In genomic region chr17:20381358-20382298, GRCh38 we compare ENCODE assay signal across 8 cellular contexts.
DNase-seq lines count a peak whose midpoint lies in the region; ATAC-seq lines count a peak whose summit lies in the region.
"Not testable (repeated sequence)": the region's sequence is repeated elsewhere in the genome, so short reads cannot be mapped to it uniquely, and the experiment has no call there.

No MANE protein-coding gene starts in this region.

- not testable (repeated sequence) for H3K27me3 ChIP-seq in BLaER1

- H3K27me3 Mint-ChIP-seq in activated T-helper 1 cell treated with anti-CD3 and anti-CD28 coated beads, Interleukin-12 subunit alpha, Interleukin-12 subunit beta, Interleukin-2, Interleukin-4 antibody, amounts not matched to agents 30 ng/mL and 10 ng/mL and 1 ng/mL, durations not matched to agents 14 hours and 24 hours and 36 hours (ENCODE audit: insufficient read depth), result peaks cover 14% of the 10 kb centered on the region

- H3K27ac Mint-ChIP-seq in activated T-helper 1 cell treated with anti-CD3 and anti-CD28 coated beads, Interleukin-12 subunit alpha, Interleukin-12 subunit beta, Interleukin-2, Interleukin-4 antibody, amounts not matched to agents 30 ng/mL and 10 ng/mL and 1 ng/mL, durations not matched to agents 14 hours and 24 hours and 36 hours, result not testable (repeated sequence)

- H3K27ac ChIP-seq in BLaER1, result not testable (repeated sequence)

- not testable (repeated sequence) for H3K4me3 Mint-ChIP-seq in activated T-helper 1 cell treated with anti-CD3 and anti-CD28 coated beads, Interleukin-12 subunit alpha, Interleukin-12 subunit beta, Interleukin-2, Interleukin-4 antibody, amounts not matched to agents 30 ng/mL and 10 ng/mL and 1 ng/mL, durations not matched to agents 14 hours and 24 hours and 36 hours

- not testable (repeated sequence) for H4K20me1 ChIP-seq in BLaER1

- H3K9ac ChIP-seq in BLaER1, result not testable (repeated sequence)

- not testable (repeated sequence) for H3K36me3 ChIP-seq in BLaER1

- not testable (repeated sequence) for H3K9me3 ChIP-seq in BLaER1

- not testable (repeated sequence) for H3K4me3 ChIP-seq in BLaER1

- ATAC-seq in GM21737 (IDR thresholded peaks at IDR 0.05; ENCODE audit: unreplicated experiment) (peak; percentile 62), esophagus mucosa (peak; percentile 89)

- not testable (repeated sequence) for H3K9me3 Mint-ChIP-seq in activated T-helper 1 cell treated with anti-CD3 and anti-CD28 coated beads, Interleukin-12 subunit alpha, Interleukin-12 subunit beta, Interleukin-2, Interleukin-4 antibody, amounts not matched to agents 30 ng/mL and 10 ng/mL and 1 ng/mL, durations not matched to agents 14 hours and 24 hours and 36 hours

- H3K4me2 ChIP-seq in BLaER1, result peak overlapping the region; percentile 50

- H3K36me3 Mint-ChIP-seq in activated T-helper 1 cell treated with anti-CD3 and anti-CD28 coated beads, Interleukin-12 subunit alpha, Interleukin-12 subunit beta, Interleukin-2, Interleukin-4 antibody, amounts not matched to agents 30 ng/mL and 10 ng/mL and 1 ng/mL, durations not matched to agents 14 hours and 24 hours and 36 hours (ENCODE audit: low read depth), result not testable (repeated sequence)

- DNase-seq in NCI-H1105 treated with DMSO at 0.1 percent for 48 hours (lab: John Stamatoyannopoulos, UW) (peak; percentile 57), RPMI7951 (ENCODE audit: low read depth) (peak; percentile 21), medulla oblongata (ENCODE audit: extremely low spot score) (peak; percentile 51)
- peak; percentile 2 for DNase-seq in activated T-helper 1 cell treated with anti-CD3 and anti-CD28 coated beads, Interleukin-12 subunit alpha, Interleukin-12 subunit beta, Interleukin-2, Interleukin-4 antibody, amounts not matched to agents 30 ng/mL and 10 ng/mL and 1 ng/mL, durations not matched to agents 14 hours and 24 hours and 36 hours (ENCODE audit: low spot score)
- peak; percentile 2 for DNase-seq in stimulated activated CD8-positive, alpha-beta memory T cell treated with anti-CD3 and anti-CD28 coated beads, Interleukin-15, amount 100 ng/mL, for 1 hour (ENCODE audit: low read depth)

- intact Hi-C loops in activated T-helper 1 cell treated with anti-CD3 and anti-CD28 coated beads, Interleukin-12 subunit alpha, Interleukin-12 subunit beta, Interleukin-2, Interleukin-4 antibody, amounts not matched to agents 30 ng/mL and 10 ng/mL and 1 ng/mL, durations not matched to agents 14 hours and 24 hours and 36 hours (cut with micrococcal nuclease), result not testable (repeated sequence)

- H3K4me1 Mint-ChIP-seq in activated T-helper 1 cell treated with anti-CD3 and anti-CD28 coated beads, Interleukin-12 subunit alpha, Interleukin-12 subunit beta, Interleukin-2, Interleukin-4 antibody, amounts not matched to agents 30 ng/mL and 10 ng/mL and 1 ng/mL, durations not matched to agents 14 hours and 24 hours and 36 hours (ENCODE audit: low read depth), result not testable (repeated sequence)

- not testable (repeated sequence) for H3K4me1 ChIP-seq in BLaER1

Comparison
In these comparisons a context has a peak if more than half of its experiments do, and no peak if none do; other contexts are left out.
1. DNase-seq: peak in every context shown above with its lines; median percentile 57 in NCI-H1105 treated with DMSO at 0.1 percent for 48 hours; 51 in medulla oblongata; 21 in RPMI7951; 2 in activated T-helper 1 cell treated with anti-CD3 and anti-CD28 coated beads, Interleukin-12 subunit alpha, Interleukin-12 subunit beta, Interleukin-2, Interleukin-4 antibody, amounts not matched to agents 30 ng/mL and 10 ng/mL and 1 ng/mL, durations not matched to agents 14 hours and 24 hours and 36 hours; 2 in stimulated activated CD8-positive, alpha-beta memory T cell treated with anti-CD3 and anti-CD28 coated beads, Interleukin-15, amount 100 ng/mL, for 1 hour.